Comparison of ENCODE assay signal across 1 cellular context in genomic region chr22:28977481-28977971, GRCh38.
TF ChIP-seq lines count a peak whose summit lies in the region.

No MANE protein-coding gene starts in this region.

TF ChIP-seq in HepG2, 621 proteins besides CTCF, POLR2A, EP300 and RAD21 (continued from another document and continues in another):
- no peak for TF ChIP-seq DMTF1 (CRISPR knock-in tag; IDR thresholded peaks at IDR 0.05)
- no peak for TF ChIP-seq ZNF652 (CRISPR knock-in tag; IDR thresholded peaks at IDR 0.05; ENCODE audit: borderline replicate concordance, low read depth)
- no peak for TF ChIP-seq SSRP1 (CRISPR knock-in tag; IDR thresholded peaks at IDR 0.05)
- TF ChIP-seq BATF2 (CRISPR knock-in tag; IDR thresholded peaks at IDR 0.05): no peak
- no peak for TF ChIP-seq ATF1 (CRISPR knock-in tag; IDR thresholded peaks at IDR 0.05)
- TF ChIP-seq UBTF (CRISPR knock-in tag; IDR thresholded peaks at IDR 0.05): no peak
- TF ChIP-seq EZH2 (conservative IDR thresholded peaks at IDR 0.05; ENCODE audit: low read depth, low read length): no peak
- TF ChIP-seq RXRB (CRISPR knock-in tag; IDR thresholded peaks at IDR 0.05; ENCODE audit: borderline replicate concordance): peak; percentile 71
- no peak for TF ChIP-seq ZNF383 (CRISPR knock-in tag; IDR thresholded peaks at IDR 0.05; ENCODE audit: borderline replicate concordance)
- TF ChIP-seq DNMT3B (CRISPR knock-in tag; conservative IDR thresholded peaks at IDR 0.05): no peak
- no peak for TF ChIP-seq ZNF546 (CRISPR knock-in tag; conservative IDR thresholded peaks at IDR 0.05)
- TF ChIP-seq ZNF879 (CRISPR knock-in tag; IDR thresholded peaks at IDR 0.05): no peak
- TF ChIP-seq TGIF2 (CRISPR knock-in tag; IDR thresholded peaks at IDR 0.05): no peak
- no peak for TF ChIP-seq ZNF766 (CRISPR knock-in tag; IDR thresholded peaks at IDR 0.05; ENCODE audit: borderline replicate concordance)
- 0 out of 2 replicates have a peak, but pooled peaks have one; percentile 64 for TF ChIP-seq ZNF878 (CRISPR knock-in tag; IDR thresholded peaks at IDR 0.05)
- no peak for TF ChIP-seq DRAP1 (CRISPR knock-in tag; IDR thresholded peaks at IDR 0.05)
- TF ChIP-seq DMAP1 (CRISPR knock-in tag; IDR thresholded peaks at IDR 0.05): 0 out of 2 replicates have a peak, but pooled peaks have one; percentile 21
- TF ChIP-seq MYNN (CRISPR knock-in tag; IDR thresholded peaks at IDR 0.05; ENCODE audit: low read depth): no peak
- no peak for TF ChIP-seq SOX6 (IDR thresholded peaks at IDR 0.05)
- TF ChIP-seq SOX6 (CRISPR knock-in tag; IDR thresholded peaks at IDR 0.05): peak; percentile 62; the same call in 1 of the 2 replicates
- TF ChIP-seq TBX2 (CRISPR knock-in tag; IDR thresholded peaks at IDR 0.05; ENCODE audit: borderline replicate concordance): 0 out of 2 replicates have a peak, but pooled peaks have one; percentile 12
- TF ChIP-seq CEBPG (CRISPR knock-in tag; IDR thresholded peaks at IDR 0.05): peak; percentile 49; the same call in 1 of the 2 replicates
- TF ChIP-seq ZNF747 (CRISPR knock-in tag; IDR thresholded peaks at IDR 0.05; ENCODE audit: borderline replicate concordance): no peak
- peak; percentile 48; the same call in 1 of the 2 replicates for TF ChIP-seq FOXK1 (CRISPR knock-in tag; IDR thresholded peaks at IDR 0.05; ENCODE audit: borderline replicate concordance, low read depth)
- 0 out of 2 replicates have a peak, but pooled peaks have one; percentile 12 for TF ChIP-seq PATZ1 (CRISPR knock-in tag; IDR thresholded peaks at IDR 0.05)
- no peak for TF ChIP-seq ATF3 (CRISPR knock-in tag; IDR thresholded peaks at IDR 0.05)
- TF ChIP-seq THAP11 (CRISPR knock-in tag; IDR thresholded peaks at IDR 0.05): 0 out of 2 replicates have a peak, but pooled peaks have one; percentile 18
- TF ChIP-seq ZMYM3 (CRISPR knock-in tag; IDR thresholded peaks at IDR 0.05): 0 out of 2 replicates have a peak, but pooled peaks have one; percentile 20
- no peak for TF ChIP-seq ZNF180 (CRISPR knock-in tag; IDR thresholded peaks at IDR 0.05; ENCODE audit: borderline replicate concordance, low read depth)
- peak; percentile 50 for TF ChIP-seq STAG1 (CRISPR knock-in tag; IDR thresholded peaks at IDR 0.05)
- TF ChIP-seq CREM (IDR thresholded peaks at IDR 0.05): peak; percentile 61
- TF ChIP-seq CREM (CRISPR knock-in tag; IDR thresholded peaks at IDR 0.05): no peak
- no peak for TF ChIP-seq ZNF101 (CRISPR knock-in tag; IDR thresholded peaks at IDR 0.05; ENCODE audit: borderline replicate concordance, low read depth)
- TF ChIP-seq SNAI1 (CRISPR knock-in tag; IDR thresholded peaks at IDR 0.05; ENCODE audit: borderline replicate concordance): no peak
- no peak for TF ChIP-seq ZFP90 (CRISPR knock-in tag; IDR thresholded peaks at IDR 0.05; ENCODE audit: borderline replicate concordance)
- peak; percentile 33 for TF ChIP-seq PAXIP1 (CRISPR knock-in tag; conservative IDR thresholded peaks at IDR 0.05)
- 0 out of 2 replicates have a peak, but pooled peaks have one; percentile 25 for TF ChIP-seq ZBTB43 (CRISPR knock-in tag; conservative IDR thresholded peaks at IDR 0.05)
- peak; percentile 27; the same call in 1 of the 2 replicates for TF ChIP-seq TBX3 (IDR thresholded peaks at IDR 0.05; ENCODE audit: borderline replicate concordance)
- TF ChIP-seq FOXJ3 (CRISPR knock-in tag; IDR thresholded peaks at IDR 0.05; ENCODE audit: borderline replicate concordance): no peak
- TF ChIP-seq NFE2L2 (IDR thresholded peaks at IDR 0.05; ENCODE audit: low read length): no peak
- TF ChIP-seq ELF3 (CRISPR knock-in tag; IDR thresholded peaks at IDR 0.05): peak; percentile 65
- TF ChIP-seq NCOA2 (CRISPR knock-in tag; IDR thresholded peaks at IDR 0.05): peak; percentile 74
- no peak for TF ChIP-seq TEAD2 (CRISPR knock-in tag; IDR thresholded peaks at IDR 0.05)
- TF ChIP-seq ZNF7 (CRISPR knock-in tag; IDR thresholded peaks at IDR 0.05): no peak
- TF ChIP-seq ATAD3A (CRISPR knock-in tag; IDR thresholded peaks at IDR 0.05): no peak
- TF ChIP-seq MYC (CRISPR knock-in tag; IDR thresholded peaks at IDR 0.05; ENCODE audit: borderline replicate concordance): no peak
- no peak for TF ChIP-seq NFYC (CRISPR knock-in tag; IDR thresholded peaks at IDR 0.05)
- no peak for TF ChIP-seq ZBTB25 (CRISPR knock-in tag; IDR thresholded peaks at IDR 0.05)
- TF ChIP-seq HOMEZ (CRISPR knock-in tag; IDR thresholded peaks at IDR 0.05; ENCODE audit: low read depth): no peak
- TF ChIP-seq ZNF704 (CRISPR knock-in tag; IDR thresholded peaks at IDR 0.05; ENCODE audit: borderline replicate concordance): no peak
